ENCODE assay signal across 14 cellular contexts in the genomic region with DNA sequence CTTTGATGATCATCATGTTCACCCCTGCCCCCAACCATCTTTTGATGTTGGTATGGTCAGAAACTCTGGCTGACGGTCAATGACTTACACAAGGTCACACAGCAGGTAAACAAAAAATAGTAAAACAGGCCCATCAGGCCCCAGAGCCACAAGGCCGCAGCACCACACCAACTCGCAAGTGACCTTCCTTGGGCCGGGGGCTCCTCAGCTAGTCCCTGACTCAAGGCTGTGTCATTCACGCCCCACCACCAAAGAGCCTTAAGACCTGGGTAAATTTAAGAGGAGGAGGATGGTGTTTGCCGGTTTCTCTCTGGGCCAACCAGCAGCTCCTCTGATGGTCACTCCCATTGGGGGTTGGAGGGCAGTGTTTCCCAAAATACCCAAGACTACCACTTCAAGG.
"Had no signal": no experiment of that assay in that cellular context is flagged by ENCODE, and none has a peak within 500 bp of the region (broad histone marks: within the 10 kb centered on the region; RNA-seq: fewer than 3 reads in every experiment).

No MANE protein-coding gene starts in this region.

- ATAC-seq: gastrocnemius medialis; stimulated activated naive CD8-positive, alpha-beta T cell treated with anti-CD3 and anti-CD28 coated beads, Interleukin-15, amount 100 ng/mL, for 72 hours had no signal

- DNase-seq: activated CD4-positive, alpha-beta T cell treated with anti-CD3 and anti-CD28 coated beads for 4 hours; activated naive CD4-positive, alpha-beta T cell; activated T-cell treated with anti-CD3 and anti-CD28 coated beads, Interleukin-2, amount 50 U/mL, for 48 hours; colonic mucosa; effector CD4-positive, alpha-beta T cell; gastrocnemius medialis; left ventricle myocardium superior; stimulated activated CD4-positive, alpha-beta T cell treated with anti-CD3 and anti-CD28 coated beads, Interleukin-4, amount 100 ng/mL, for 1 hour; stimulated activated CD8-positive, alpha-beta memory T cell treated with anti-CD3 and anti-CD28 coated beads, Interleukin-4, amount 100 ng/mL, for 48 hours; stimulated activated naive CD8-positive, alpha-beta T cell treated with anti-CD3 and anti-CD28 coated beads, Interleukin-15, amount 100 ng/mL, for 72 hours; testis; WERI-Rb-1 had no signal

- H3K4me3 Mint-ChIP-seq: neural crest cell; stimulated activated naive CD8-positive, alpha-beta T cell treated with anti-CD3 and anti-CD28 coated beads, Interleukin-15, amount 100 ng/mL, for 72 hours had no signal

- H3K9me3 ChIP-seq: adrenal gland, colonic mucosa, gastrocnemius medialis, testis had no signal

- H3K27ac ChIP-seq: adrenal gland, colonic mucosa, gastrocnemius medialis, testis had no signal

- H3K27me3 Mint-ChIP-seq: stimulated activated naive CD8-positive, alpha-beta T cell treated with anti-CD3 and anti-CD28 coated beads, Interleukin-15, amount 100 ng/mL, for 72 hours had no signal

- H3K4me3 ChIP-seq: adrenal gland, colonic mucosa, gastrocnemius medialis, testis had no signal

- H3K4me1 ChIP-seq: colonic mucosa, testis had no signal

- H3K36me3 ChIP-seq: colonic mucosa, gastrocnemius medialis had no signal

- H3K9me3 Mint-ChIP-seq: neural crest cell; stimulated activated naive CD8-positive, alpha-beta T cell treated with anti-CD3 and anti-CD28 coated beads, Interleukin-15, amount 100 ng/mL, for 72 hours had no signal

- H3K27me3 ChIP-seq: adrenal gland, colonic mucosa, gastrocnemius medialis, testis had no signal

- H3K27ac Mint-ChIP-seq: stimulated activated naive CD8-positive, alpha-beta T cell treated with anti-CD3 and anti-CD28 coated beads, Interleukin-15, amount 100 ng/mL, for 72 hours had no signal
